Comparison of ENCODE assay signal across 1 cellular context in genomic region chr14:75880512-75880911, GRCh38.
TF ChIP-seq lines count a peak whose summit lies in the region.

No MANE protein-coding gene starts in this region.

TF ChIP-seq in H1, 55 proteins besides CTCF, POLR2A, EP300 and RAD21 (continued from another document):
- TF ChIP-seq USF2 (IDR thresholded peaks at IDR 0.05; ENCODE audit: low read length): no peak
- TF ChIP-seq BRCA1 (IDR thresholded peaks at IDR 0.05; ENCODE audit: low read depth, low read length): no peak
- TF ChIP-seq RBBP5 (IDR thresholded peaks at IDR 0.05; ENCODE audit: borderline replicate concordance, low read depth, low read length): no peak
- no peak for TF ChIP-seq ATF2 (IDR thresholded peaks at IDR 0.05; ENCODE audit: low read length)
- TF ChIP-seq CHD7 (IDR thresholded peaks at IDR 0.05; ENCODE audit: insufficient replicate concordance, low read length): no peak
